ENCODE assay signal across 13 cellular contexts in genomic region chr10:17021661-17022060, GRCh38.
A peak's percentile ranks its signal among the peaks of the same experiment; 100 is the strongest.
DNase-seq lines count a peak whose midpoint lies in the region; TF ChIP-seq lines count a peak whose summit lies in the region.
"Had no signal": no experiment of that assay in that cellular context is flagged by ENCODE, and none has a peak within 500 bp of the region (broad histone marks: within the 10 kb centered on the region; RNA-seq: fewer than 3 reads in every experiment).

No MANE protein-coding gene starts in this region.

- WGBS in sigmoid colon, 2 donors, result 81 to 91% methylated on average over 5 of the region's 5 CpGs

- H3K36me3 ChIP-seq in H7 (replicated peaks; ENCODE audit: control insufficient read depth, insufficient read depth, low read length) (no peaks in the 10 kb centered on the region), SK-N-MC (ENCODE audit: insufficient read depth, low read length) (no peaks in the 10 kb centered on the region), neuron (ENCODE audit: insufficient read depth, low read length) (no peaks in the 10 kb centered on the region), Caco-2 (ENCODE audit: control insufficient read depth, insufficient read depth, low read length) (no peaks in the 10 kb centered on the region), colonic mucosa (no peaks in the 10 kb centered on the region), sigmoid colon (no peaks in the 10 kb centered on the region)

- no peak overlapping the region for H3K9ac ChIP-seq in SK-N-MC (ENCODE audit: insufficient read length)
- no peak overlapping the region for H3K9ac ChIP-seq in colonic mucosa (ENCODE audit: low read depth in 2 of 2, low read length in 2 of 2)

- no peaks in the 10 kb centered on the region for H3K36me3 Mint-ChIP-seq in Caco-2 (ENCODE audit: insufficient read depth, unreplicated experiment)

- H3K4me1 Mint-ChIP-seq in Caco-2 (ENCODE audit: low read depth, unreplicated experiment), result no peaks in the 10 kb centered on the region

- peaks cover 11% of the 10 kb centered on the region for H3K9me3 Mint-ChIP-seq in Caco-2 (ENCODE audit: unreplicated experiment)

- no peak for TF ChIP-seq POLR2A in sigmoid colon (IDR thresholded peaks at IDR 0.05)

- no peak overlapping the region for H3K4me3 Mint-ChIP-seq in Caco-2 (ENCODE audit: unreplicated experiment)

- H3K9me3 ChIP-seq in SK-N-MC (ENCODE audit: low read depth, low read length), result no peaks in the 10 kb centered on the region
- H3K9me3 ChIP-seq in neuron (ENCODE audit: low read length), result peaks cover 10% of the 10 kb centered on the region
- peaks cover 7% of the 10 kb centered on the region; the same call in 1 of the 2 replicates for H3K9me3 ChIP-seq in Caco-2
- H3K9me3 ChIP-seq in colonic mucosa, result no peaks in the 10 kb centered on the region
- no peaks in the 10 kb centered on the region for H3K9me3 ChIP-seq in sigmoid colon

- H3K4me1 ChIP-seq in neuron (ENCODE audit: insufficient read depth, low read length), result peaks cover 55% of the 10 kb centered on the region
- H3K4me1 ChIP-seq in Caco-2, result no peaks in the 10 kb centered on the region
- H3K4me1 ChIP-seq in colonic mucosa, result no peaks in the 10 kb centered on the region
- H3K4me1 ChIP-seq in sigmoid colon, result peaks cover 0 to 9% (median 0%) of the 10 kb centered on the region in 4 donors

- H3K27me3 ChIP-seq in H7 (ENCODE audit: control insufficient read depth, insufficient read depth, low read length) (no peaks in the 10 kb centered on the region), neuron (ENCODE audit: insufficient read depth, low read length) (no peaks in the 10 kb centered on the region), Caco-2 (replicated peaks; ENCODE audit: control insufficient read depth, insufficient read depth, low read length) (no peaks in the 10 kb centered on the region), colonic mucosa (no peaks in the 10 kb centered on the region), sigmoid colon (no peaks in the 10 kb centered on the region)

- no peaks in the 10 kb centered on the region for H3K27me3 Mint-ChIP-seq in Caco-2 (ENCODE audit: insufficient read depth, unreplicated experiment)

- no peak for TF ChIP-seq CTCF in Caco-2 (IDR thresholded peaks at IDR 0.05; ENCODE audit: insufficient read depth in 1 of 2, low read depth in 1 of 2, low read length in 1 of 2, severe bottlenecking in 1 of 2, unreplicated experiment in 1 of 2)
- TF ChIP-seq CTCF in colonic mucosa (IDR thresholded peaks at IDR 0.05), result no peak
- no peak for TF ChIP-seq CTCF in sigmoid colon (IDR thresholded peaks at IDR 0.05)

- POLR2A ChIA-PET in Caco-2 (lab: Charles Lee), result no interaction called here

- CTCF ChIA-PET in Caco-2 (lab: Charles Lee), result no interaction called here

- H3K27ac ChIP-seq in SK-N-MC, result peak overlapping the region; percentile 25; the same call in 1 of the 2 replicates
- H3K27ac ChIP-seq in colonic mucosa, result no peak overlapping the region
- no peak overlapping the region for H3K27ac ChIP-seq in sigmoid colon
- H3K27ac ChIP-seq: epithelial cell of prostate had no signal

- no peak overlapping the region for H3K27ac Mint-ChIP-seq in Caco-2 (ENCODE audit: unreplicated experiment)

- H3K4me3 ChIP-seq in H7 (ENCODE audit: insufficient read depth, low read depth, low read length), result no peak overlapping the region
- no peak overlapping the region for H3K4me3 ChIP-seq in SK-N-MC
- peak overlapping the region; percentile 37 for H3K4me3 ChIP-seq in neuron (ENCODE audit: low read length)
- H3K4me3 ChIP-seq in Caco-2 (ENCODE audit: low read depth, low read length), result no peak overlapping the region
- H3K4me3 ChIP-seq in colonic mucosa, result no peak overlapping the region
- no peak overlapping the region for H3K4me3 ChIP-seq in sigmoid colon

- TF ChIP-seq EP300 in sigmoid colon (IDR thresholded peaks at IDR 0.05), result no peak

- no peak overlapping the region for H2AFZ ChIP-seq in neuron (ENCODE audit: low read depth, low read length)

- intact Hi-C loops in Caco-2 (cut with micrococcal nuclease; ENCODE audit: unreplicated experiment), result no loop called here
- intact Hi-C loops in colonic mucosa (cut with DNase I), result no loop called here
- intact Hi-C loops in sigmoid colon (cut with DNase I), result no loop called here

- peak; percentile 25 for DNase-seq in H7
- no peak for DNase-seq in SK-N-MC (ENCODE audit: low read depth, low spot score)
- peak; percentile 32 for DNase-seq in glomerular visceral epithelial cell (ENCODE audit: extremely low spot score)
- DNase-seq in Caco-2, result no peak
- DNase-seq in colonic mucosa, result no peak
- DNase-seq in sigmoid colon, result no peak
- DNase-seq: activated CD4-positive, alpha-beta T cell treated with anti-CD3 and anti-CD28 coated beads, Interleukin-2, amount 50 U/mL, for 4 hours; anterior cingulate cortex; Karpas-422; NCI-H1417 treated with DMSO at 0.1 percent for 48 hours; substantia nigra had no signal

- no TSS peak for BruUV-seq in Caco-2 (replicated peaks; lab: Mats Ljungman, UMichigan)

Comparison
In these comparisons a context has a peak if more than half of its experiments do, and no peak if none do; other contexts are left out.
1. DNase-seq: peak in H7 (single experiment) and glomerular visceral epithelial cell (single experiment); none in SK-N-MC (single experiment), Caco-2 (0 of 2), colonic mucosa (single experiment) and sigmoid colon (single experiment).